In genomic region chr1:89910780-89911179, GRCh38 we compare ENCODE assay signal across 11 cellular contexts.
DNase-seq lines count a peak whose midpoint lies in the region; ATAC-seq and TF ChIP-seq lines count a peak whose summit lies in the region.
"Had no signal": no experiment of that assay in that cellular context is flagged by ENCODE, and none has a peak within 500 bp of the region (broad histone marks: within the 10 kb centered on the region; RNA-seq: fewer than 3 reads in every experiment).

No MANE protein-coding gene starts in this region.

- no peaks in the 10 kb centered on the region for H3K9me3 Mint-ChIP-seq in endodermal cell
- no peaks in the 10 kb centered on the region for H3K9me3 Mint-ChIP-seq in stimulated activated effector memory CD8-positive, alpha-beta T cell treated with anti-CD3 and anti-CD28 coated beads, Interleukin-12 subunit alpha, Interleukin-12 subunit beta, amount 100 ng/mL, for 72 hours
- H3K9me3 Mint-ChIP-seq: stimulated activated naive CD8-positive, alpha-beta T cell treated with anti-CD3 and anti-CD28 coated beads, Interleukin-15, amount 100 ng/mL, for 72 hours had no signal

- 0 to 9% methylated on average over 1 to 2 of the region's 2 CpGs for WGBS in endodermal cell (ENCODE audit: insufficient coverage in 1 of 2, insufficient read length in 1 of 2), 2 experiments

- H3K4me1 ChIP-seq in Loucy (ENCODE audit: insufficient read depth, low read length, poor library complexity, severe bottlenecking) (peaks cover 86% of the 10 kb centered on the region), endodermal cell (ENCODE audit: control insufficient read depth, insufficient read depth, low read length) (peaks cover 11% of the 10 kb centered on the region)

- no peak overlapping the region for H3K4me3 Mint-ChIP-seq in endodermal cell
- H3K4me3 Mint-ChIP-seq in stimulated activated effector memory CD8-positive, alpha-beta T cell treated with anti-CD3 and anti-CD28 coated beads, Interleukin-12 subunit alpha, Interleukin-12 subunit beta, amount 100 ng/mL, for 72 hours: no peak overlapping the region
- H3K4me3 Mint-ChIP-seq: stimulated activated naive CD8-positive, alpha-beta T cell treated with anti-CD3 and anti-CD28 coated beads, Interleukin-15, amount 100 ng/mL, for 72 hours had no signal

- no peak overlapping the region for H3K27ac ChIP-seq in endodermal cell (ENCODE audit: low read depth, low read length)
- H3K27ac ChIP-seq: coronary artery had no signal

- no peak overlapping the region for H2AFZ ChIP-seq in Loucy (ENCODE audit: low read length)

- no peak for ATAC-seq in stimulated activated effector memory CD8-positive, alpha-beta T cell treated with anti-CD3 and anti-CD28 coated beads, Interleukin-12 subunit alpha, Interleukin-12 subunit beta, amount 100 ng/mL, for 72 hours
- ATAC-seq: stimulated activated naive CD8-positive, alpha-beta T cell treated with anti-CD3 and anti-CD28 coated beads, Interleukin-15, amount 100 ng/mL, for 72 hours had no signal

- peaks cover 50% of the 10 kb centered on the region for H3K4me1 Mint-ChIP-seq in endodermal cell
- peaks cover 31% of the 10 kb centered on the region for H3K4me1 Mint-ChIP-seq in stimulated activated effector memory CD8-positive, alpha-beta T cell treated with anti-CD3 and anti-CD28 coated beads, Interleukin-12 subunit alpha, Interleukin-12 subunit beta, amount 100 ng/mL, for 72 hours

- TF ChIP-seq CTCF in Loucy (conservative IDR thresholded peaks at IDR 0.05; ENCODE audit: low read length) (no peak), endodermal cell (conservative IDR thresholded peaks at IDR 0.05) (no peak)

- H3K9me3 ChIP-seq in Loucy (ENCODE audit: insufficient read depth, low read depth, low read length) (no peaks in the 10 kb centered on the region), endodermal cell (ENCODE audit: control insufficient read depth, low read length) (no peaks in the 10 kb centered on the region)

- no peaks in the 10 kb centered on the region for H3K9me2 ChIP-seq in Loucy (replicated peaks; ENCODE audit: low read depth, low read length)

- peaks cover 90% of the 10 kb centered on the region for H3K79me2 ChIP-seq in Loucy (ENCODE audit: insufficient read depth, low read length)

- H3K4me3 ChIP-seq in Loucy (ENCODE audit: low read length, poor library complexity, severe bottlenecking) (no peak overlapping the region), endodermal cell (ENCODE audit: low read length) (no peak overlapping the region)
- H3K4me3 ChIP-seq: coronary artery had no signal

- H3K36me3 ChIP-seq in Loucy (ENCODE audit: insufficient read depth, low read length): no peaks in the 10 kb centered on the region
- H3K36me3 ChIP-seq in endodermal cell (ENCODE audit: control insufficient read depth, insufficient read depth, low read length): no peaks in the 10 kb centered on the region

- no peaks in the 10 kb centered on the region for H3K36me3 Mint-ChIP-seq in endodermal cell (ENCODE audit: low read depth)
- H3K36me3 Mint-ChIP-seq in stimulated activated effector memory CD8-positive, alpha-beta T cell treated with anti-CD3 and anti-CD28 coated beads, Interleukin-12 subunit alpha, Interleukin-12 subunit beta, amount 100 ng/mL, for 72 hours: no peaks in the 10 kb centered on the region

- H3K27me3 ChIP-seq in Loucy (ENCODE audit: insufficient read depth, low read length, poor library complexity, severe bottlenecking): no peaks in the 10 kb centered on the region
- no peaks in the 10 kb centered on the region for H3K27me3 ChIP-seq in endodermal cell (ENCODE audit: control insufficient read depth, insufficient read depth, low read length, poor library complexity, severe bottlenecking)

- H3K27me3 Mint-ChIP-seq in endodermal cell (ENCODE audit: insufficient read depth): no peaks in the 10 kb centered on the region
- H3K27me3 Mint-ChIP-seq: stimulated activated naive CD8-positive, alpha-beta T cell treated with anti-CD3 and anti-CD28 coated beads, Interleukin-15, amount 100 ng/mL, for 72 hours had no signal

- no peak overlapping the region for H3K4me2 ChIP-seq in Loucy (ENCODE audit: low read depth, low read length, poor library complexity, severe bottlenecking)

- H3K9ac ChIP-seq in Loucy (ENCODE audit: low read depth, low read length, poor library complexity, severe bottlenecking): peak overlapping the region; percentile 11
- H3K9ac ChIP-seq in endodermal cell (ENCODE audit: extremely low read depth, low read length, poor library complexity, severe bottlenecking): no peak overlapping the region

- H3K27ac Mint-ChIP-seq in endodermal cell: peak overlapping the region; percentile 87
- H3K27ac Mint-ChIP-seq in stimulated activated effector memory CD8-positive, alpha-beta T cell treated with anti-CD3 and anti-CD28 coated beads, Interleukin-12 subunit alpha, Interleukin-12 subunit beta, amount 100 ng/mL, for 72 hours: no peak overlapping the region
- H3K27ac Mint-ChIP-seq: stimulated activated naive CD8-positive, alpha-beta T cell treated with anti-CD3 and anti-CD28 coated beads, Interleukin-15, amount 100 ng/mL, for 72 hours had no signal

- peak; percentile 64 for DNase-seq in ELF-1 (ENCODE audit: low read depth, low spot score)
- DNase-seq in endodermal cell: peak; percentile 74
- DNase-seq in non-pigmented ciliary epithelial cell (ENCODE audit: low read depth): peak; percentile 64
- no peak for DNase-seq in stimulated activated effector memory CD8-positive, alpha-beta T cell treated with anti-CD3 and anti-CD28 coated beads, Interleukin-12 subunit alpha, Interleukin-12 subunit beta, amount 100 ng/mL, for 72 hours (ENCODE audit: low spot score in 2 of 2)
- DNase-seq in NCI-H1436 (lab: John Stamatoyannopoulos, UW): no peak
- DNase-seq in hippocampal formation (lab: John Stamatoyannopoulos, UW): no peak
- no peak for DNase-seq in NCI-H2081 treated with DMSO at 0.1 percent for 48 hours (lab: John Stamatoyannopoulos, UW)
- DNase-seq: activated CD8-positive, alpha-beta memory T cell treated with anti-CD3 and anti-CD28 coated beads, Interleukin-2, amount 50 U/mL, for 4 hours; stimulated activated naive CD8-positive, alpha-beta T cell treated with anti-CD3 and anti-CD28 coated beads, Interleukin-15, amount 100 ng/mL, for 72 hours had no signal

- peaks cover 12% of the 10 kb centered on the region for H4K20me1 ChIP-seq in Loucy (ENCODE audit: insufficient read depth, low read length, poor library complexity, severe bottlenecking)

- H3F3A ChIP-seq in Loucy (ENCODE audit: low read depth): peaks cover 4% of the 10 kb centered on the region; the same call in 1 of the 2 replicates

Comparison
In these comparisons a context has a peak if more than half of its experiments do, and no peak if none do; other contexts are left out.
1. DNase-seq: peak in ELF-1 (single experiment), endodermal cell (single experiment) and non-pigmented ciliary epithelial cell (single experiment); none in stimulated activated effector memory CD8-positive, alpha-beta T cell treated with anti-CD3 and anti-CD28 coated beads, Interleukin-12 subunit alpha, Interleukin-12 subunit beta, amount 100 ng/mL, for 72 hours (0 of 2), NCI-H1436 (single experiment), hippocampal formation (0 of 2) and NCI-H2081 treated with DMSO at 0.1 percent for 48 hours (single experiment).